Comparison of ENCODE assay signal across 8 cellular contexts in the genomic region with DNA sequence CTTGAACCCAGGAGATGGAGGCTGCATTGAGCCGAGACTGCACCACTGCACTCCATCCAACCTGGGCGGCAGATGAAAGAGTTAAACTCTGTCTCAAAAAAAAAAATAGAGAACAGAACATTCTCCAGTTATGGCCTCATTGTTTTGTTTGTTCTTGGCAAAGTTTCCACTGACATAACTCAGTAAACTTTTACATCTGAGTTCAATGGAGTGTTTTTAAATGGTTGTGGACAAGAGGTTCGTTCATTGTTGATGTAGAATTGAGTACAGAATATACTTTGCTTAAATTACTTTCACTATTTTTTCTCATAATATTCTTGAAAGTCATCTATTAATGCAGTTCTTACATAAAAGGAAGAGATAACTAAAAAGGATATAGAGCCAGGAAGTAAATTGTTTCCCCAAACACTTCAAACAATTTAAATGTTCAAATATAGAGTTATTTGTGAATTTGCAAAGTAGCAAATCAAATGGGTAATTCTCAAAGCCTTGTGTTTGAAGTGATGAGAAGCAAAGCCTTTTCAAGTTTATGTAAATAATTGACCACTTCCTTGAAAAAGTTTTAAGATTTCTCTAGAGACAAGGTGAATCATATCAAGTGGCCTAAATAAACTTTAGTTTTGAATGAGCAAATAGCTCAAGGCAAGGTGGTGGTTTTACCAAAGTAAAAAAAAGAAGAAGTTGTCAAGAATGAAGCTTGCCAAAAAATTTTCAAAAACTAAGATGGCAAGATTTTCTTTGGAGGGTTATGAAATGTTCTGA. TPM values are rescaled to one million over a fixed set of nuclear protein-coding genes. Genes with fewer than 3 reads are reported as not detected.
DNase-seq lines count a peak whose midpoint lies in the region; ATAC-seq and TF ChIP-seq lines count a peak whose summit lies in the region.
"Had no signal": no experiment of that assay in that cellular context is flagged by ENCODE, and none has a peak within 500 bp of the region (broad histone marks: within the 10 kb centered on the region; RNA-seq: fewer than 3 reads in every experiment).

No MANE protein-coding gene starts in this region.

- H3K4me3 ChIP-seq in NB4 (ENCODE audit: low read depth, low read length) (no peak overlapping the region), suprapubic skin (no peak overlapping the region)

- H3K9me3 Mint-ChIP-seq in activated CD4-positive, alpha-beta T cell treated with anti-CD3 and anti-CD28 coated beads, Interleukin-2, amount 10 ng/mL, durations not matched to agents 24 days and 14 days: peaks cover 5% of the 10 kb centered on the region
- H3K9me3 Mint-ChIP-seq: stimulated activated naive CD8-positive, alpha-beta T cell treated with anti-CD3 and anti-CD28 coated beads, Interleukin-15, Interleukin-2, amounts not matched to agents 100 ng/mL and 50 ng/mL, for 24 hours had no signal

- peaks cover 42% of the 10 kb centered on the region for H3K27me3 Mint-ChIP-seq in activated CD4-positive, alpha-beta T cell treated with anti-CD3 and anti-CD28 coated beads, Interleukin-2, amount 10 ng/mL, durations not matched to agents 24 days and 14 days

- no peak overlapping the region for H3K27ac Mint-ChIP-seq in activated CD4-positive, alpha-beta T cell treated with anti-CD3 and anti-CD28 coated beads, Interleukin-2, amount 10 ng/mL, durations not matched to agents 24 days and 14 days
- H3K27ac Mint-ChIP-seq: stimulated activated naive CD8-positive, alpha-beta T cell treated with anti-CD3 and anti-CD28 coated beads, Interleukin-15, Interleukin-2, amounts not matched to agents 100 ng/mL and 50 ng/mL, for 24 hours had no signal

- no peaks in the 10 kb centered on the region for H3K27me3 ChIP-seq in suprapubic skin

- intact Hi-C loops in head of caudate nucleus (cut with DNase I): no loop called here
- intact Hi-C loops in activated CD4-positive, alpha-beta T cell treated with anti-CD3 and anti-CD28 coated beads, Interleukin-2, amount 10 ng/mL, durations not matched to agents 24 days and 14 days (cut with micrococcal nuclease): no loop called here

- TF ChIP-seq EP300 in suprapubic skin (IDR thresholded peaks at IDR 0.05): no peak

- peaks cover 38% of the 10 kb centered on the region for H3K4me1 ChIP-seq in suprapubic skin

- no peaks in the 10 kb centered on the region for H3K36me3 Mint-ChIP-seq in activated CD4-positive, alpha-beta T cell treated with anti-CD3 and anti-CD28 coated beads, Interleukin-2, amount 10 ng/mL, durations not matched to agents 24 days and 14 days (ENCODE audit: low read depth)

- peak; percentile 75 for DNase-seq in NB4 (ENCODE audit: low read depth)
- peak; percentile 75 for DNase-seq in fibroblast of peridontal ligament (ENCODE audit: extremely low read depth)
- no peak for DNase-seq in suprapubic skin (ENCODE audit: low spot score in 2 of 2)
- no peak for DNase-seq in head of caudate nucleus
- no peak for DNase-seq in activated CD4-positive, alpha-beta T cell treated with anti-CD3 and anti-CD28 coated beads, Interleukin-2, amount 10 ng/mL, durations not matched to agents 24 days and 14 days
- DNase-seq in NCI-H510A (lab: John Stamatoyannopoulos, UW): no peak

- TF ChIP-seq POLR2A in NB4 (IDR thresholded peaks at IDR 0.05; ENCODE audit: extremely low read depth, insufficient read length) (no peak), suprapubic skin (IDR thresholded peaks at IDR 0.05) (no peak)

- 48% methylated on average over 3 of the region's 3 CpGs for WGBS in suprapubic skin

- no peak for TF ChIP-seq CTCF in NB4 (IDR thresholded peaks at IDR 0.05; ENCODE audit: low read depth, low read length)
- TF ChIP-seq CTCF in suprapubic skin (IDR thresholded peaks at IDR 0.05): no peak

- peak overlapping the region; percentile 55 for H3K27ac ChIP-seq in suprapubic skin

- no peaks in the 10 kb centered on the region for H3K36me3 ChIP-seq in suprapubic skin

- no peak overlapping the region for H3K4me3 Mint-ChIP-seq in activated CD4-positive, alpha-beta T cell treated with anti-CD3 and anti-CD28 coated beads, Interleukin-2, amount 10 ng/mL, durations not matched to agents 24 days and 14 days
- H3K4me3 Mint-ChIP-seq: stimulated activated naive CD8-positive, alpha-beta T cell treated with anti-CD3 and anti-CD28 coated beads, Interleukin-15, Interleukin-2, amounts not matched to agents 100 ng/mL and 50 ng/mL, for 24 hours had no signal

- H3K4me1 Mint-ChIP-seq in activated CD4-positive, alpha-beta T cell treated with anti-CD3 and anti-CD28 coated beads, Interleukin-2, amount 10 ng/mL, durations not matched to agents 24 days and 14 days: peaks cover 6% of the 10 kb centered on the region

- H3K9me3 ChIP-seq in suprapubic skin: no peaks in the 10 kb centered on the region

- peak; percentile 70 for ATAC-seq in GM19395 (IDR thresholded peaks at IDR 0.05; ENCODE audit: unreplicated experiment)

RNA-seq across cellular contexts. Expression of gene IFNGR1, which starts 42.4 kb away (rescaled TPM):
- 10 to 100 TPM; 77.8 to 91.5 (median 84.3) TPM for total RNA-seq in suprapubic skin
- 13.9 and 14.4 TPM in 2 replicates for total RNA-seq in activated CD4-positive, alpha-beta T cell treated with anti-CD3 and anti-CD28 coated beads, Interleukin-2, amount 10 ng/mL, durations not matched to agents 24 days and 14 days

Comparison
In these comparisons a context has a peak if more than half of its experiments do, and no peak if none do; other contexts are left out.
1. DNase-seq: peak in NB4 (single experiment) and fibroblast of peridontal ligament (single experiment); none in suprapubic skin (0 of 2), head of caudate nucleus (0 of 42), activated CD4-positive, alpha-beta T cell treated with anti-CD3 and anti-CD28 coated beads, Interleukin-2, amount 10 ng/mL, durations not matched to agents 24 days and 14 days (single experiment) and NCI-H510A (single experiment).